Comparison of ENCODE assay signal across 31 cellular contexts in the genomic region with DNA sequence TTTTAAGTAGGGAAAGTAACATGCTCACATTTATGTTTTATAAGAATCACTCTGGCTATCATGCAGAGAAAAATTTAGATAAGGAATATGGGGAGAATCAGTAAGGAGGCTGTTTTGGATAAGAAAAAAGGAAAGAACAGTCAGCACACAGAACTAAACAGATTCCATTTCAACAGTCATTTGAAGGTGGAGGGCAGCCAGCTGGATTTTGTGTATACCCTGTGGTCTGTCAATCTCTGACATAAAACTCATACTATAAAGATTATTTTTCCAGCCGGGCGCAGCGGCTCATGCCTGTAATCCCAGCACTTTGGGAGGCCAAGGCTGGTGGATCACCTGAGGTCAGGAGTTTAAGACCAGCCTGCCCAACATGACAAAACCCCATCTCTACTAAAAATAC.
"Had no signal": no experiment of that assay in that cellular context is flagged by ENCODE, and none has a peak within 500 bp of the region (broad histone marks: within the 10 kb centered on the region; RNA-seq: fewer than 3 reads in every experiment).

No MANE protein-coding gene starts in this region.

- H3K9me3 ChIP-seq: gastrocnemius medialis, pancreas, prostate gland, upper lobe of right lung had no signal

- H3K9me3 Mint-ChIP-seq: activated naive CD4-positive, alpha-beta T cell treated with anti-CD3 and anti-CD28 coated beads, Interleukin-2, amount 10 ng/mL, durations not matched to agents 7 days and 5 days; activated naive CD8-positive, alpha-beta T cell treated with anti-CD3 and anti-CD28 coated beads, Interleukin-2, amount 10 ng/mL, durations not matched to agents 7 days and 5 days had no signal

- FAIRE-seq: endothelial cell of umbilical vein, kidney, pancreas, TTC549 had no signal

- H3K27ac Mint-ChIP-seq: activated naive CD4-positive, alpha-beta T cell treated with anti-CD3 and anti-CD28 coated beads, Interleukin-2, amount 10 ng/mL, durations not matched to agents 7 days and 5 days; activated naive CD8-positive, alpha-beta T cell treated with anti-CD3 and anti-CD28 coated beads, Interleukin-2, amount 10 ng/mL, durations not matched to agents 7 days and 5 days; activated T-helper 1 cell treated with anti-CD3 and anti-CD28 coated beads, Interleukin-12 subunit alpha, Interleukin-12 subunit beta, Interleukin-2, Interleukin-4 antibody, amounts not matched to agents 30 ng/mL and 10 ng/mL and 1 ng/mL, durations not matched to agents 14 hours and 24 hours and 36 hours; immature natural killer cell; naive thymus-derived CD4-positive, alpha-beta T cell; stimulated activated naive B cell treated with anti-CD40 and anti-IgM and Interleukin-4, amounts not matched to agents 10 μg/mL and 1 μg/mL and 100 μg/mL, for 72 hours had no signal

- H3K4me2 ChIP-seq: smooth muscle cell had no signal

- H3K36me3 ChIP-seq: gastrocnemius medialis, pancreas, prostate gland, upper lobe of right lung, WERI-Rb-1 had no signal

- H3K4me1 ChIP-seq: gastrocnemius medialis, pancreas, prostate gland, upper lobe of right lung had no signal

- H3K27ac ChIP-seq: gastrocnemius medialis, pancreas, prostate gland, upper lobe of right lung, WERI-Rb-1 had no signal

- H3K4me3 Mint-ChIP-seq: activated naive CD4-positive, alpha-beta T cell treated with anti-CD3 and anti-CD28 coated beads, Interleukin-2, amount 10 ng/mL, durations not matched to agents 7 days and 5 days; activated naive CD8-positive, alpha-beta T cell treated with anti-CD3 and anti-CD28 coated beads, Interleukin-2, amount 10 ng/mL, durations not matched to agents 7 days and 5 days; activated T-helper 1 cell treated with anti-CD3 and anti-CD28 coated beads, Interleukin-12 subunit alpha, Interleukin-12 subunit beta, Interleukin-2, Interleukin-4 antibody, amounts not matched to agents 30 ng/mL and 10 ng/mL and 1 ng/mL, durations not matched to agents 14 hours and 24 hours and 36 hours; immature natural killer cell; naive thymus-derived CD4-positive, alpha-beta T cell; neural crest cell; stimulated activated naive B cell treated with anti-CD40 and anti-IgM and Interleukin-4, amounts not matched to agents 10 μg/mL and 1 μg/mL and 100 μg/mL, for 72 hours had no signal

- H3K4me1 Mint-ChIP-seq: activated naive CD4-positive, alpha-beta T cell treated with anti-CD3 and anti-CD28 coated beads, Interleukin-2, amount 10 ng/mL, durations not matched to agents 7 days and 5 days; activated naive CD8-positive, alpha-beta T cell treated with anti-CD3 and anti-CD28 coated beads, Interleukin-2, amount 10 ng/mL, durations not matched to agents 7 days and 5 days; immature natural killer cell; naive thymus-derived CD4-positive, alpha-beta T cell; neural crest cell; stimulated activated naive B cell treated with anti-CD40 and anti-IgM and Interleukin-4, amounts not matched to agents 10 μg/mL and 1 μg/mL and 100 μg/mL, for 72 hours had no signal

- DNase-seq: activated CD4-positive, alpha-beta T cell treated with anti-CD3 and anti-CD28 coated beads for 48 hours; activated CD4-positive, alpha-beta T cell treated with anti-CD3 and anti-CD28 coated beads, Interleukin-2, amount 50 U/mL, for 48 hours; activated CD8-positive, alpha-beta memory T cell treated with anti-CD3 and anti-CD28 coated beads for 24 hours; activated gamma-delta T cell; activated naive CD4-positive, alpha-beta T cell treated with anti-CD3 and anti-CD28 coated beads, Interleukin-2, amount 10 ng/mL, durations not matched to agents 7 days and 5 days; activated naive CD8-positive, alpha-beta T cell treated with anti-CD3 and anti-CD28 coated beads, Interleukin-2, amount 10 ng/mL, durations not matched to agents 7 days and 5 days; amniotic stem cell; caudate nucleus; cortex of kidney; gastrocnemius medialis; hippocampal formation; immature natural killer cell; kidney; left colon; mammary epithelial cell; naive thymus-derived CD4-positive, alpha-beta T cell; nucleus accumbens; pancreas; stimulated activated CD4-positive, alpha-beta T cell treated with anti-CD3 and anti-CD28 coated beads, Interleukin-1b, Interleukin-23, amount 100 ng/mL, for 48 hours; stimulated activated CD4-positive, alpha-beta T cell treated with anti-CD3 and anti-CD28 coated beads, Interleukin-4, amount 100 ng/mL, for 4 hours; stimulated activated CD8-positive, alpha-beta memory T cell treated with anti-CD3 and anti-CD28 coated beads, Interleukin-4, amount 100 ng/mL, for 48 hours; stimulated activated naive B cell treated with anti-CD40 and anti-IgM and Interleukin-4, amounts not matched to agents 10 μg/mL and 1 μg/mL and 100 μg/mL, for 72 hours; upper lobe of right lung; WERI-Rb-1 had no signal

- H3K4me3 ChIP-seq: gastrocnemius medialis, pancreas, prostate gland, smooth muscle cell, upper lobe of right lung had no signal

- H3K36me3 Mint-ChIP-seq: activated naive CD4-positive, alpha-beta T cell treated with anti-CD3 and anti-CD28 coated beads, Interleukin-2, amount 10 ng/mL, durations not matched to agents 7 days and 5 days; activated naive CD8-positive, alpha-beta T cell treated with anti-CD3 and anti-CD28 coated beads, Interleukin-2, amount 10 ng/mL, durations not matched to agents 7 days and 5 days; immature natural killer cell; naive thymus-derived CD4-positive, alpha-beta T cell had no signal

- H3K27me3 ChIP-seq: gastrocnemius medialis, pancreas, upper lobe of right lung had no signal

- ATAC-seq: activated CD4-positive, CD25-positive, alpha-beta regulatory T cell treated with anti-CD3 and anti-CD28 coated beads, Interleukin-2, amount 50 U/mL, for 24 hours; gastrocnemius medialis; left colon; naive thymus-derived CD4-positive, alpha-beta T cell; pancreas; stimulated activated naive B cell treated with anti-CD40 and anti-IgM and Interleukin-4, amounts not matched to agents 10 μg/mL and 1 μg/mL and 100 μg/mL, for 72 hours; upper lobe of right lung had no signal
